ENCODE assay signal across 14 cellular contexts in the genomic region with DNA sequence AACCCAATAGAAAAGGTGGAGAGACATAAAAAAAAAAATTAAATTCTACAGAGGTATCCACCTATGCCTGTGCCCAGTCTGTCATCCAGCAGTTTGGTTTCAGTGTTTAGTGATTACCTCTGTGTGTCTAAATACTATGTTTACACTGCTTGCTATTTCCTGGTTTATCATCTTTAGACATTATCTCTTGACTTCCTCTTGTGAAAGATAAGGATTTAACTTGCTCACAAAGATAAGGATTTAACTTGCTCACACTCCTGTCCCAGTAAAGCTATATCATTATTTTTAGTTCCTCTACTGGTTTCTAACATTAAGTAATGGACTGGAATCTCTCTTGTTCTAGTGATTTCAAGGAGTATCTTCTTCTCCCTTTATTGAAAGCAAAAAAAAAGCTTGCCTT.
"Had no signal": no experiment of that assay in that cellular context is flagged by ENCODE, and none has a peak within 500 bp of the region (broad histone marks: within the 10 kb centered on the region; RNA-seq: fewer than 3 reads in every experiment).

No MANE protein-coding gene starts in this region.

- H3K27ac ChIP-seq: cardiac muscle cell, heart left ventricle, psoas muscle, right lobe of liver, tibial nerve, vagina, WERI-Rb-1 had no signal

- H3K9me3 ChIP-seq: heart left ventricle, psoas muscle, right lobe of liver, tibial nerve, vagina had no signal

- H3K4me1 ChIP-seq: heart left ventricle, psoas muscle, right lobe of liver, tibial nerve, vagina had no signal

- ATAC-seq: heart left ventricle, left lobe of liver, psoas muscle had no signal

- H3K36me3 ChIP-seq: cardiac muscle cell, heart left ventricle, right lobe of liver, tibial nerve, vagina, WERI-Rb-1 had no signal

- DNase-seq: activated CD4-positive, alpha-beta memory T cell treated with anti-CD3 and anti-CD28 coated beads, Interleukin-2, amount 10 ng/mL, durations not matched to agents 7 days and 5 days; activated CD4-positive, alpha-beta T cell treated with anti-CD3 and anti-CD28 coated beads for 36 hours; activated naive CD4-positive, alpha-beta T cell; activated T-cell treated with anti-CD3 and anti-CD28 coated beads, Interleukin-2, amount 50 U/mL, for 72 hours; heart left ventricle; mammary epithelial cell; psoas muscle; right lobe of liver; stimulated activated CD4-positive, alpha-beta T cell treated with anti-CD3 and anti-CD28 coated beads, Interleukin-1b, Interleukin-23, amount 100 ng/mL, for 48 hours; WERI-Rb-1 had no signal

- H3K4me3 ChIP-seq: cardiac muscle cell, heart left ventricle, psoas muscle, right lobe of liver, tibial nerve, vagina had no signal
